Comparison of ENCODE assay signal across 1 cellular context in genomic region chr4:15005474-15006115, GRCh38.
TF ChIP-seq lines count a peak whose summit lies in the region.

No MANE protein-coding gene starts in this region.

TF ChIP-seq in SK-N-SH, 30 proteins besides CTCF, POLR2A, EP300 and RAD21 (continued from another document):
- TF ChIP-seq ZBTB33 (IDR thresholded peaks at IDR 0.05; ENCODE audit: borderline replicate concordance, low read depth) (no peak), POLR2AphosphoS5 (IDR thresholded peaks at IDR 0.05; ENCODE audit: low read depth, low read length) (no peak), GATA2 (CRISPR knock-in tag; IDR thresholded peaks at IDR 0.05) (no peak), MEF2A (IDR thresholded peaks at IDR 0.05; ENCODE audit: borderline replicate concordance, low read depth) (no peak)
- TF ChIP-seq, protein P1, sequence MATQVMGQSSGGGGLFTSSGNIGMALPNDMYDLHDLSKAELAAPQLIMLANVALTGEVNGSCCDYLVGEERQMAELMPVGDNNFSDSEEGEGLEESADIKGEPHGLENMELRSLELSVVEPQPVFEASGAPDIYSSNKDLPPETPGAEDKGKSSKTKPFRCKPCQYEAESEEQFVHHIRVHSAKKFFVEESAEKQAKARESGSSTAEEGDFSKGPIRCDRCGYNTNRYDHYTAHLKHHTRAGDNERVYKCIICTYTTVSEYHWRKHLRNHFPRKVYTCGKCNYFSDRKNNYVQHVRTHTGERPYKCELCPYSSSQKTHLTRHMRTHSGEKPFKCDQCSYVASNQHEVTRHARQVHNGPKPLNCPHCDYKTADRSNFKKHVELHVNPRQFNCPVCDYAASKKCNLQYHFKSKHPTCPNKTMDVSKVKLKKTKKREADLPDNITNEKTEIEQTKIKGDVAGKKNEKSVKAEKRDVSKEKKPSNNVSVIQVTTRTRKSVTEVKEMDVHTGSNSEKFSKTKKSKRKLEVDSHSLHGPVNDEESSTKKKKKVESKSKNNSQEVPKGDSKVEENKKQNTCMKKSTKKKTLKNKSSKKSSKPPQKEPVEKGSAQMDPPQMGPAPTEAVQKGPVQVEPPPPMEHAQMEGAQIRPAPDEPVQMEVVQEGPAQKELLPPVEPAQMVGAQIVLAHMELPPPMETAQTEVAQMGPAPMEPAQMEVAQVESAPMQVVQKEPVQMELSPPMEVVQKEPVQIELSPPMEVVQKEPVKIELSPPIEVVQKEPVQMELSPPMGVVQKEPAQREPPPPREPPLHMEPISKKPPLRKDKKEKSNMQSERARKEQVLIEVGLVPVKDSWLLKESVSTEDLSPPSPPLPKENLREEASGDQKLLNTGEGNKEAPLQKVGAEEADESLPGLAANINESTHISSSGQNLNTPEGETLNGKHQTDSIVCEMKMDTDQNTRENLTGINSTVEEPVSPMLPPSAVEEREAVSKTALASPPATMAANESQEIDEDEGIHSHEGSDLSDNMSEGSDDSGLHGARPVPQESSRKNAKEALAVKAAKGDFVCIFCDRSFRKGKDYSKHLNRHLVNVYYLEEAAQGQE (IDR thresholded peaks at IDR 0.05; ENCODE audit: low read depth, low read length): no peak
